8 cellular contexts compared by ENCODE assay signal in the genomic region with DNA sequence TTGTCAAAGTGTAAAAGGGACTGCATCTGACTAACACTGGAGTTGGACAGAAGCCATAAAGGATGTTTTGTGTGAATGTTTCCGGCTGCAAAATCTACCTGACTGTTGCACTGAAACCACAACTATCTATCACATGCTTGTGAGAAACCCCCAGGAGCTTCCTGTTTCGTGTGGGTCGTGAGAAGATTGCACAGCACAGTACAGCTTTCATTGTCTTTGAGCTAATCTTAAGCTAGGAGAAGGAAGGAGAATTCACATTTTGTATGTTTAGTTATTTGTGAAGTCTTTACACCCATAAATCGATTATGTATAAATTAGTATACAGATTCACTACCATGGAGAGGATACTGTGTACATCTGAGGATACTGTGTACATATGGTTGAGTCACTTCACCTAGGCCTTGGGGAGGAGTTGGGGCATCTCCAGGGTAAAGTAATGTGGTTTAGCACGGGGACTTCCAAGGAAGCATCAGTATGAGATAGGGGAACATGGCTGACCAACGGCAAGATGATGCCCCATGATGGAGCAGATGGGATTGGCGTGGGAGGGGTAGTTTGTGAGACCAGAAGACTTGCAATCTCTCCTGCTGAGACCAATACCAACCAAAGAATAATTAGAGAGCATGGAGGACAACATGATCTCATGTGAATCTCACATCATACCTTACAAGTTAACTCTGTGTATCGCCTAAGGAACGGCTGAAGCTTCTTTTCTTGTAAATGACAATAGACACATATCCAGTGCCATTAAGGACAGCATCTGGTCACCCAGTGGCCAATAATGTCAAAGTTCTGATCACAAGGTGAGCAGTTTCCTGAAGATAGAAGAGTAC. TPM values are rescaled to one million over a fixed set of nuclear protein-coding genes. Genes with fewer than 3 reads are reported as not detected.
DNase-seq lines count a peak whose midpoint lies in the region; ATAC-seq and TF ChIP-seq lines count a peak whose summit lies in the region.

No MANE protein-coding gene starts in this region.

- H3K27me3 ChIP-seq in breast epithelium = no peaks in the 10 kb centered on the region
- H3K27me3 ChIP-seq in SU-DHL-6 (ENCODE audit: low read length) = no peaks in the 10 kb centered on the region

- H3K27me3 Mint-ChIP-seq in MCF 10A (ENCODE audit: insufficient read depth, unreplicated experiment) = peaks cover 25% of the 10 kb centered on the region

- H3K36me3 Mint-ChIP-seq in MCF 10A (ENCODE audit: insufficient read depth, unreplicated experiment) = no peaks in the 10 kb centered on the region

- peaks cover 5% of the 10 kb centered on the region for H3K4me1 Mint-ChIP-seq in MCF 10A (ENCODE audit: insufficient read depth, unreplicated experiment)

- H3K4me3 Mint-ChIP-seq in MCF 10A (ENCODE audit: unreplicated experiment) = no peak overlapping the region

- H3F3A ChIP-seq in SU-DHL-6 (ENCODE audit: insufficient read depth) = peaks cover 77% of the 10 kb centered on the region

- POLR2A ChIA-PET in MCF 10A (lab: Yijun Ruan, JAX) = interaction anchor here (0.5 to 0.7 kb wide), 3 partner anchors 256 to 992 kb away, joined by 3 to 4 read pairs (median 3); no protein-coding TSS in a partner anchor

- BruUV-seq in MCF 10A (replicated peaks; lab: Mats Ljungman, UMichigan) = no TSS peak

- TF ChIP-seq CTCF in MCF 10A (IDR thresholded peaks at IDR 0.05; ENCODE audit: unreplicated experiment) (no peak), breast epithelium (IDR thresholded peaks at IDR 0.05) (no peak), SU-DHL-6 (IDR thresholded peaks at IDR 0.05; ENCODE audit: insufficient read depth, low read length, poor library complexity, severe bottlenecking) (no peak)

- peak overlapping the region; percentile 57 for H3K9ac ChIP-seq in SU-DHL-6 (ENCODE audit: low read length)

- no peaks in the 10 kb centered on the region for H3K36me3 ChIP-seq in breast epithelium
- H3K36me3 ChIP-seq in SU-DHL-6 (ENCODE audit: low read length) = no peaks in the 10 kb centered on the region

- no peaks in the 10 kb centered on the region for H4K20me1 ChIP-seq in SU-DHL-6 (ENCODE audit: low read depth, low read length)

- CTCF ChIA-PET in MCF 10A (lab: Yijun Ruan, JAX) = no interaction called here

- DNase-seq in MCF 10A (ENCODE audit: unreplicated experiment) (peak; percentile 70), breast epithelium (ENCODE audit: low spot score in 2 of 2) (no peak), NCI-H526 (lab: John Stamatoyannopoulos, UW) (no peak), cortex of kidney (lab: John Stamatoyannopoulos, UW) (no peak)
- DNase-seq in central memory CD4-positive, alpha-beta T cell = peak; percentile 92
- DNase-seq in stimulated activated CD8-positive, alpha-beta memory T cell treated with anti-CD3 and anti-CD28 coated beads, Interleukin-12 subunit alpha, Interleukin-12 subunit beta, amount 100 ng/mL, for 24 hours (ENCODE audit: extremely low read depth) = peak; percentile 25

- no peaks in the 10 kb centered on the region for H3K9me3 Mint-ChIP-seq in MCF 10A (ENCODE audit: unreplicated experiment)

- H3K4me1 ChIP-seq in breast epithelium = no peaks in the 10 kb centered on the region

- intact Hi-C loops in MCF 10A (cut with micrococcal nuclease) = no loop called here
- intact Hi-C loops in breast epithelium (cut with DNase I; ENCODE audit: low total_unique reads) = no loop called here

- TF ChIP-seq POLR2A in breast epithelium (IDR thresholded peaks at IDR 0.05) = no peak

- 0 out of 2 replicates have a peak, but pooled peaks cover 5% of the 10 kb centered on the region for H3K79me2 ChIP-seq in SU-DHL-6 (ENCODE audit: insufficient read depth, low read length)

- H3K27ac ChIP-seq in breast epithelium (no peak overlapping the region), SU-DHL-6 (ENCODE audit: low read depth, low read length) (peak overlapping the region; percentile 99)

- peak; percentile 56 for ATAC-seq in HG03196 (IDR thresholded peaks at IDR 0.05; ENCODE audit: unreplicated experiment)

- H3K9me3 ChIP-seq in breast epithelium = no peaks in the 10 kb centered on the region
- no peaks in the 10 kb centered on the region for H3K9me3 ChIP-seq in SU-DHL-6 (ENCODE audit: insufficient read depth, low read length)

- H3K9me2 ChIP-seq in SU-DHL-6 (replicated peaks; ENCODE audit: insufficient read depth, low read length) = no peaks in the 10 kb centered on the region

- peak overlapping the region; percentile 93 for H3K4me2 ChIP-seq in SU-DHL-6 (ENCODE audit: low read depth, low read length, poor library complexity, severe bottlenecking)

- H2AFZ ChIP-seq in SU-DHL-6 (ENCODE audit: low read depth, low read length, severe bottlenecking) = no peak overlapping the region

- H3K4me3 ChIP-seq in breast epithelium (no peak overlapping the region), SU-DHL-6 (ENCODE audit: insufficient read depth, low read length, poor library complexity, severe bottlenecking) (peak overlapping the region; percentile 13)

- no peak overlapping the region for H3K27ac Mint-ChIP-seq in MCF 10A (ENCODE audit: low read depth, unreplicated experiment)

RNA-seq across cellular contexts. Expression of gene FAM9C, which starts 43.1 kb away (rescaled TPM):
- total RNA-seq in MCF 10A (2022) (not detected in 2 replicates), breast epithelium (not detected)

Comparison
In these comparisons a context has a peak if more than half of its experiments do, and no peak if none do; other contexts are left out.
1. DNase-seq: peak in MCF 10A (single experiment), central memory CD4-positive, alpha-beta T cell (single experiment) and stimulated activated CD8-positive, alpha-beta memory T cell treated with anti-CD3 and anti-CD28 coated beads, Interleukin-12 subunit alpha, Interleukin-12 subunit beta, amount 100 ng/mL, for 24 hours (single experiment); none in breast epithelium (0 of 2), NCI-H526 (0 of 2) and cortex of kidney (single experiment).